In the genomic region with DNA sequence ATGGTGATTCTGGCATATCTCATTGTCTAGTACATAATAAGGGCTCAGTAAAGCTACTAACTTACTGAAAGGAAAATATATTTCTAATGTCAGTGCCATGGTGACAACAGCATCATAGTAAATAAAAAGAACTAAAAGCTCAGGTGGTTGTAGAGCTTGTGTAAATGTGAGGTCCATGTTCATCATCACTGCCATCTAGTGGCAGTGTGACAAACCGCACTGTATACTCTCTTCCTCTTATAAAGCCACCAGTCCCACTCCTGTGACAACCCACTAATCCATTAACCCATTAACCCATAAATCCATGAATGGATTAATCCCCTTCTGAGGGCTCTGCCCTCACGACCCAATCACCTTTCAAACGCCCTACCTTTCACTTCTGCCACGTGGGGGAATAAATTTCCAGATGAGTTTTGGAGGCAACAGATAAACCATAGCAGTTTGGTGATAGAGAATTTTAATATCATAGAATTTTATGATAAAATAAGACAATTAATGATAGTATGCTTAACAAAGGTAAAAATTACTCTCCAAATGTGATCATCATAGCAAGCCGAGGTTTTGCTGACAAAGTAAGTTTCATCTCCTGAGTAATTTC, we compare ENCODE assay signal across 8 cellular contexts.
DNase-seq lines count a peak whose midpoint lies in the region; FAIRE-seq lines count a peak whose summit lies in the region.

No MANE protein-coding gene starts in this region.

- in situ Hi-C loops in KBM-7 (cut with MboI; ENCODE audit: low pct_unique_long_range_greater_than_20kb, low sequenced_read_pairs) = no loop called here

- peak; percentile 91 for FAIRE-seq in islet of Langerhans (lab: Jason Lieb, UNC)

- DNase-seq in activated naive CD4-positive, alpha-beta T cell treated with Interleukin-2 at 50 U/mL for 16 hours = peak; percentile 28
- no peak for DNase-seq in activated naive CD4-positive, alpha-beta T cell (lab: John Stamatoyannopoulos, UW)
- peak; percentile 26 for DNase-seq in H4 (ENCODE audit: low spot score)
- DNase-seq in KBM-7 = peak; percentile 83
- DNase-seq in RPMI8226 = peak; percentile 47
- DNase-seq in brain pericyte (ENCODE audit: low read depth, low spot score) = peak; percentile 6
- DNase-seq in stimulated activated CD4-positive, alpha-beta T cell treated with anti-CD3 and anti-CD28 coated beads, Interleukin-4, amount 100 ng/mL, for 24 hours = peak; percentile 21

Comparison
In these comparisons a context has a peak if more than half of its experiments do, and no peak if none do; other contexts are left out.
1. DNase-seq: peak in activated naive CD4-positive, alpha-beta T cell treated with Interleukin-2 at 50 U/mL for 16 hours (single experiment), H4 (single experiment), KBM-7 (single experiment), RPMI8226 (single experiment), brain pericyte (single experiment) and stimulated activated CD4-positive, alpha-beta T cell treated with anti-CD3 and anti-CD28 coated beads, Interleukin-4, amount 100 ng/mL, for 24 hours (single experiment); none in activated naive CD4-positive, alpha-beta T cell (0 of 4).